ENCODE assay signal across 8 cellular contexts in genomic region chr10:102503264-102504178, GRCh38. TPM values are rescaled to one million over a fixed set of nuclear protein-coding genes. Genes with fewer than 3 reads are reported as not detected.
A peak's percentile ranks its signal among the peaks of the same experiment; 100 is the strongest.
DNase-seq lines count a peak whose midpoint lies in the region; ATAC-seq and TF ChIP-seq lines count a peak whose summit lies in the region.

Gene SUFU, plus strand, starts transcription at chr10:102503972. Its CDS starts 181 bp downstream, at chr10:102504153.

- no peaks in the 10 kb centered on the region for H3K36me3 Mint-ChIP-seq in activated naive CD4-positive, alpha-beta T cell treated with anti-CD3 and anti-CD28 coated beads, Interleukin-2, amount 50 U/mL, for 72 hours
- H3K36me3 Mint-ChIP-seq in osteocyte (ENCODE audit: unreplicated experiment), result peaks cover 2% of the 10 kb centered on the region

- TF ChIP-seq CTCF in GM12801 (IDR thresholded peaks at IDR 0.05; ENCODE audit: extremely low read depth, insufficient read length) (peak; percentile 52), osteocyte (IDR thresholded peaks at IDR 0.05) (peak; percentile 94), thyroid gland (IDR thresholded peaks at IDR 0.05) (peak; percentile 82 to 94 (median 90))

- peak within 1 kb of the TSS; percentile 79 to 88 for H3K27ac Mint-ChIP-seq in activated naive CD4-positive, alpha-beta T cell treated with anti-CD3 and anti-CD28 coated beads, Interleukin-2, amount 50 U/mL, for 72 hours
- peak within 1 kb of the TSS; percentile 54 for H3K27ac Mint-ChIP-seq in osteocyte (ENCODE audit: unreplicated experiment)

- peaks cover 34 to 35% of the 10 kb centered on the region in 2 donors for H3K4me1 ChIP-seq in thyroid gland

- TF ChIP-seq POLR2A in thyroid gland (IDR thresholded peaks at IDR 0.05), result peak in 1 of 2 donors; percentile 69

- H3K4me1 Mint-ChIP-seq in osteocyte (ENCODE audit: unreplicated experiment), result peaks cover 31% of the 10 kb centered on the region

- H3K36me3 ChIP-seq in thyroid gland, result no peaks in the 10 kb centered on the region

- 3% methylated on average over 18 to 23 of the region's 44 CpGs for WGBS in thyroid gland, 2 donors

- peak within 1 kb of the TSS; percentile 49 to 92 (median 55) for H3K4me3 ChIP-seq in thyroid gland (replicated peaks in 1 of 3)

- peak; percentile 71 for ATAC-seq in HG02610 (IDR thresholded peaks at IDR 0.05; ENCODE audit: unreplicated experiment)
- ATAC-seq in SK-N-SH treated with all-trans-retinoic acid at 6 μM for 48 hours, result peak; percentile 72
- peak; percentile 79 to 80 for ATAC-seq in activated naive CD4-positive, alpha-beta T cell treated with anti-CD3 and anti-CD28 coated beads, Interleukin-2, amount 50 U/mL, for 72 hours

- DNase-seq in NCI-H1092 (lab: John Stamatoyannopoulos, UW) (peak; percentile 95), head of caudate nucleus (peak; percentile 97 to 100 (median 99)), osteocyte (ENCODE audit: extremely low spot score, unreplicated experiment) (peak; percentile 99), thyroid gland (peak; percentile 98)
- peak; percentile 97 to 99 for DNase-seq in activated naive CD4-positive, alpha-beta T cell treated with anti-CD3 and anti-CD28 coated beads, Interleukin-2, amount 50 U/mL, for 72 hours (ENCODE audit: low spot score in 2 of 2)

- no peaks in the 10 kb centered on the region for H3K9me3 Mint-ChIP-seq in activated naive CD4-positive, alpha-beta T cell treated with anti-CD3 and anti-CD28 coated beads, Interleukin-2, amount 50 U/mL, for 72 hours
- no peaks in the 10 kb centered on the region for H3K9me3 Mint-ChIP-seq in osteocyte (ENCODE audit: unreplicated experiment)

- H3K4me3 Mint-ChIP-seq in osteocyte (ENCODE audit: unreplicated experiment), result peak within 1 kb of the TSS; percentile 94

- H3K27me3 Mint-ChIP-seq in osteocyte (ENCODE audit: unreplicated experiment), result no peaks in the 10 kb centered on the region

- intact Hi-C loops in head of caudate nucleus (cut with DNase I) (loop anchor here (2.0 to 5.0 kb wide), 2 partner anchors 79 to 139 kb away; no protein-coding TSS in a partner anchor), thyroid gland (cut with DNase I) (loop anchor here (10.0 kb wide), 1 partner anchor 349 kb away; the partner anchor contains the start of gene NOLC1)

- H3K27ac ChIP-seq in thyroid gland, result peak within 1 kb of the TSS in 2 of 3 donors; percentile 33 to 84

- no peaks in the 10 kb centered on the region for H3K27me3 ChIP-seq in thyroid gland

- no peaks in the 10 kb centered on the region for H3K9me3 ChIP-seq in thyroid gland

TF ChIP-seq in SK-N-SH treated with all-trans-retinoic acid at 6 μM for 48 hours, 23 proteins besides CTCF, POLR2A, EP300 and RAD21:
- TF ChIP-seq OSR1 (CRISPR knock-in tag; IDR thresholded peaks at IDR 0.05) (no peak), ZFP3 (CRISPR knock-in tag; IDR thresholded peaks at IDR 0.05) (no peak), ZFP30 (CRISPR knock-in tag; IDR thresholded peaks at IDR 0.05) (no peak), ZNF8 (CRISPR knock-in tag; IDR thresholded peaks at IDR 0.05) (no peak), TSHZ2 (CRISPR knock-in tag; IDR thresholded peaks at IDR 0.05) (no peak), ZNF565 (CRISPR knock-in tag; conservative IDR thresholded peaks at IDR 0.05; ENCODE audit: low read depth) (no peak), ZNF70 (CRISPR knock-in tag; IDR thresholded peaks at IDR 0.05) (no peak), TOX (CRISPR knock-in tag; IDR thresholded peaks at IDR 0.05; ENCODE audit: borderline replicate concordance) (no peak), CSDC2 (CRISPR knock-in tag; IDR thresholded peaks at IDR 0.05) (no peak), PPARA (CRISPR knock-in tag; IDR thresholded peaks at IDR 0.05; ENCODE audit: borderline replicate concordance) (no peak), CREB5 (CRISPR knock-in tag; IDR thresholded peaks at IDR 0.05; ENCODE audit: low read depth) (no peak), ESRRG (CRISPR knock-in tag; IDR thresholded peaks at IDR 0.05) (no peak), POU6F1 (CRISPR knock-in tag; IDR thresholded peaks at IDR 0.05; ENCODE audit: borderline replicate concordance, low read depth) (no peak), SNAI2 (CRISPR knock-in tag; IDR thresholded peaks at IDR 0.05) (no peak), TCF4 (CRISPR knock-in tag; IDR thresholded peaks at IDR 0.05; ENCODE audit: borderline replicate concordance) (no peak), ARNTL (CRISPR knock-in tag; IDR thresholded peaks at IDR 0.05; ENCODE audit: borderline replicate concordance, low read depth) (no peak), ISL1 (CRISPR knock-in tag; IDR thresholded peaks at IDR 0.05) (no peak)

RNA-seq across cellular contexts. Expression of gene SUFU, which starts in this region (rescaled TPM):
- total RNA-seq in activated naive CD4-positive, alpha-beta T cell treated with anti-CD3 and anti-CD28 coated beads, Interleukin-2, amount 50 U/mL, for 72 hours, result 1 to 10 TPM; 9.1 to 9.9 TPM
- total RNA-seq in osteocyte (16.4 and 16.9 TPM in 2 replicates), thyroid gland (1 to 10 TPM; 2.3 to 5.4 (median 4.4) TPM)

Comparison
In these comparisons a context has a peak if more than half of its experiments do, and no peak if none do; other contexts are left out.
1. Peak in every context shown above with its lines: DNase-seq, ATAC-seq, H3K4me3 ChIP-seq and H3K27ac ChIP-seq.